8 cellular contexts compared by ENCODE assay signal in the genomic region with DNA sequence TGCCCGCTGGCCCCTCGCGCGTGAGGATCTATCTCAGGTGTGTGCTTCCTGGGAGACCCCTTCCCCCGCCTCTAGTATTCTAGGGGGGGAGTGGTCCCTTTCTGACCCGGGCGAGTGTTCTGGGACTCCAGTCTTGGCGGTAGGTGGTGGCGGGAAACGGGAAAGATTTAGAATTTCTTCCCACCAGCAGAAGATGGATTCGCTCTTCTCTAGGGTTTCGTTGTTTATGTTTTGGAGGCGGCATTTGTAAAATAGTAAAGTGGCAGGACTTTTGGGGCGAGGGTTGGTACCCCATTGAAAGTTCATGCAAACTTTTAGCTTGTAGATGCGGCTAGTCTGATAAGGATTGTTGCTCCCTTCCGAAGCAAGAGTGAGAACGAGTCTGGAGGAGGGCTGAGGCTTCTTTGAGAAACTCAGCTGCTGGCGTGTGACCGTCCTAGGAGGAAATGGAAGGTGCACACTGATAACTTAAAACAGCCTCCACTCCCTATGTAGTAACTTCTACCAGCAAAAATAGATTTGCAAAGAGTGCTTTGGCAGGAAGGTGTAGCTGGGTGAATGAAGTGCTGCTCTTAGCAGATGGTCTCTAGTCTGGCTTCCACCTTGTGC. TPM values are rescaled to one million over a fixed set of nuclear protein-coding genes. Genes with fewer than 3 reads are reported as not detected.
A peak's percentile ranks its signal among the peaks of the same experiment; 100 is the strongest.
DNase-seq lines count a peak whose midpoint lies in the region; ATAC-seq, FAIRE-seq and TF ChIP-seq lines count a peak whose summit lies in the region.

No MANE protein-coding gene starts in this region.

- H3K36me3 Mint-ChIP-seq in stimulated activated naive CD8-positive, alpha-beta T cell treated with anti-CD3 and anti-CD28 coated beads, Interleukin-15, Interleukin-2, amounts not matched to agents 100 ng/mL and 50 ng/mL, for 24 hours (ENCODE audit: low read depth): peaks cover 37% of the 10 kb centered on the region

- peak overlapping the region; percentile 95 for H3K4me3 Mint-ChIP-seq in stimulated activated naive CD8-positive, alpha-beta T cell treated with anti-CD3 and anti-CD28 coated beads, Interleukin-15, Interleukin-2, amounts not matched to agents 100 ng/mL and 50 ng/mL, for 24 hours

- DNase-seq in BE2C (no peak), RWPE1 (ENCODE audit: low spot score) (no peak), bronchial epithelial cell (ENCODE audit: low read depth) (peak; percentile 33), left colon (peak in 1 of 2 donors; percentile 40), ecto neural progenitor cell (ENCODE audit: low spot score) (no peak)

- TF ChIP-seq CTCF in BE2C (IDR thresholded peaks at IDR 0.05; ENCODE audit: low read depth, low read length) (no peak), RWPE1 (conservative IDR thresholded peaks at IDR 0.05; ENCODE audit: low read depth) (no peak), bronchial epithelial cell (IDR thresholded peaks at IDR 0.05; ENCODE audit: insufficient read depth, low read length, severe bottlenecking) (no peak)

- H3K36me3 ChIP-seq in BE2C (no peaks in the 10 kb centered on the region), bronchial epithelial cell (ENCODE audit: control insufficient read depth, insufficient read depth, low read length) (no peaks in the 10 kb centered on the region)

- no peaks in the 10 kb centered on the region for H3K27me3 Mint-ChIP-seq in stimulated activated naive CD8-positive, alpha-beta T cell treated with anti-CD3 and anti-CD28 coated beads, Interleukin-15, Interleukin-2, amounts not matched to agents 100 ng/mL and 50 ng/mL, for 24 hours

- H3K4me1 Mint-ChIP-seq in stimulated activated naive CD8-positive, alpha-beta T cell treated with anti-CD3 and anti-CD28 coated beads, Interleukin-15, Interleukin-2, amounts not matched to agents 100 ng/mL and 50 ng/mL, for 24 hours (ENCODE audit: low read depth): peaks cover 35% of the 10 kb centered on the region

- H3K9me3 ChIP-seq in BE2C: no peaks in the 10 kb centered on the region

- H3K9me3 Mint-ChIP-seq in stimulated activated naive CD8-positive, alpha-beta T cell treated with anti-CD3 and anti-CD28 coated beads, Interleukin-15, Interleukin-2, amounts not matched to agents 100 ng/mL and 50 ng/mL, for 24 hours: no peaks in the 10 kb centered on the region

- no peaks in the 10 kb centered on the region for H3K4me1 ChIP-seq in BE2C

- no peak for FAIRE-seq in bronchial epithelial cell (lab: Jason Lieb, UNC)

- peak overlapping the region; percentile 96 for H3K27ac ChIP-seq in RWPE1

- POLR2A ChIA-PET in RWPE1 (lab: Yijun Ruan, JAX; ENCODE audit: low non-redundant PET): interaction anchor here (1.1 kb wide), 1 partner anchor 102 kb away, joined by 8 read pairs; no protein-coding TSS in a partner anchor

- CTCF ChIA-PET in RWPE1 (lab: Yijun Ruan, JAX): interaction anchor here (0.7 to 1.2 kb wide), 3 partner anchors 30 to 102 kb away, joined by 3 to 4 read pairs (median 3); no protein-coding TSS in a partner anchor

- ATAC-seq in GM18907 (IDR thresholded peaks at IDR 0.05; ENCODE audit: unreplicated experiment) (peak; percentile 52), HG03095 (IDR thresholded peaks at IDR 0.05; ENCODE audit: unreplicated experiment) (peak; percentile 58), left colon (peak; percentile 42)

- intact Hi-C loops in left colon (cut with DNase I, micrococcal nuclease): loop anchor here in 1 of 2 donors (5.0 to 10.0 kb wide), 2 partner anchors 34 to 102 kb away; partner anchors contain the start of gene NR4A2

- H3K27ac Mint-ChIP-seq in stimulated activated naive CD8-positive, alpha-beta T cell treated with anti-CD3 and anti-CD28 coated beads, Interleukin-15, Interleukin-2, amounts not matched to agents 100 ng/mL and 50 ng/mL, for 24 hours: peak overlapping the region; percentile 99

- H3K4me3 ChIP-seq in BE2C (ENCODE audit: low read depth, low read length): peak overlapping the region; percentile 61
- H3K4me3 ChIP-seq in bronchial epithelial cell (ENCODE audit: low read depth, low read length): peak overlapping the region; percentile 81

- no peaks in the 10 kb centered on the region for H3K27me3 ChIP-seq in BE2C
- H3K27me3 ChIP-seq in bronchial epithelial cell (ENCODE audit: control insufficient read depth, insufficient read depth, low read length): no peaks in the 10 kb centered on the region

RNA-seq across cellular contexts. Expression of gene GPD2, which starts 0.4 kb away (rescaled TPM):
- polyA plus RNA-seq in BE2C (2012; ENCODE audit: insufficient read depth, insufficient read length, low read depth): 1.5 TPM
- total RNA-seq in bronchial epithelial cell: 52.1 and 76.9 TPM in 2 replicates
- total RNA-seq in left colon: 10 to 100 TPM; 79.9 to 80.0 TPM
